Comparison of ENCODE assay signal across 9 cellular contexts in genomic region chr4:7398104-7398423, GRCh38. TPM values are rescaled to one million over a fixed set of nuclear protein-coding genes. Genes with fewer than 3 reads are reported as not detected.
DNase-seq lines count a peak whose midpoint lies in the region; ATAC-seq, FAIRE-seq and TF ChIP-seq lines count a peak whose summit lies in the region.
"Had no signal": no experiment of that assay in that cellular context is flagged by ENCODE, and none has a peak within 500 bp of the region (broad histone marks: within the 10 kb centered on the region; RNA-seq: fewer than 3 reads in every experiment).

No MANE protein-coding gene starts in this region.

- peaks cover 0 to 10% (median 7%) of the 10 kb centered on the region in 5 experiments for H3K9me3 Mint-ChIP-seq in brain

- H3K4me1 Mint-ChIP-seq in brain = peaks cover 66% of the 10 kb centered on the region

- peaks cover 26% of the 10 kb centered on the region for H3K27me3 Mint-ChIP-seq in brain

- peak; percentile 9 for DNase-seq in D721Med (ENCODE audit: insufficient read length, low spot score)
- peak; percentile 76 for DNase-seq in NCI-H2107 (lab: John Stamatoyannopoulos, UW)
- peak; percentile 96 for DNase-seq in myocyte (ENCODE audit: low read depth)
- DNase-seq in activated CD4-positive, alpha-beta T cell treated with anti-CD3 and anti-CD28 coated beads, Interleukin-2, amount 50 U/mL, for 48 hours = no peak
- no peak for DNase-seq in dermis blood vessel endothelial cell

- ATAC-seq in GM19351 (IDR thresholded peaks at IDR 0.05; ENCODE audit: unreplicated experiment) (no peak), GM21825 (IDR thresholded peaks at IDR 0.05; ENCODE audit: unreplicated experiment) (no peak)

- peak overlapping the region in 4 of 5 experiments; percentile 9 to 39 (median 20) for H3K4me3 Mint-ChIP-seq in brain

- H3K36me3 Mint-ChIP-seq in brain = no peaks in the 10 kb centered on the region

- peak overlapping the region; percentile 19 to 92 (median 54) for H3K27ac Mint-ChIP-seq in brain

- no peak for FAIRE-seq in D721Med (lab: Jason Lieb, UNC)

- TF ChIP-seq CTCF in D721Med (IDR thresholded peaks at IDR 0.05; ENCODE audit: insufficient read depth, missing control alignments) = peak; percentile 18
- TF ChIP-seq CTCF in brain (conservative IDR thresholded peaks at IDR 0.05) = peak; percentile 11 to 15

RNA-seq across cellular contexts. Expression of gene PSAPL1, which starts 36.7 kb away (rescaled TPM):
- polyA plus RNA-seq in brain (ENCODE audit: insufficient read depth, low read depth, low replicate concordance) = not detected
- not detected in 2 replicates for total RNA-seq in myocyte
- polyA plus RNA-seq in myocyte (2012) = 0.05 TPM
- not detected in 2 replicates for total RNA-seq in dermis blood vessel endothelial cell
- total RNA-seq: skeletal muscle tissue had no signal

Comparison
In these comparisons a context has a peak if more than half of its experiments do, and no peak if none do; other contexts are left out.
1. DNase-seq: peak in D721Med (single experiment), NCI-H2107 (single experiment) and myocyte (single experiment); none in activated CD4-positive, alpha-beta T cell treated with anti-CD3 and anti-CD28 coated beads, Interleukin-2, amount 50 U/mL, for 48 hours (0 of 2) and dermis blood vessel endothelial cell (single experiment).